1 cellular context compared by ENCODE assay signal in the genomic region with DNA sequence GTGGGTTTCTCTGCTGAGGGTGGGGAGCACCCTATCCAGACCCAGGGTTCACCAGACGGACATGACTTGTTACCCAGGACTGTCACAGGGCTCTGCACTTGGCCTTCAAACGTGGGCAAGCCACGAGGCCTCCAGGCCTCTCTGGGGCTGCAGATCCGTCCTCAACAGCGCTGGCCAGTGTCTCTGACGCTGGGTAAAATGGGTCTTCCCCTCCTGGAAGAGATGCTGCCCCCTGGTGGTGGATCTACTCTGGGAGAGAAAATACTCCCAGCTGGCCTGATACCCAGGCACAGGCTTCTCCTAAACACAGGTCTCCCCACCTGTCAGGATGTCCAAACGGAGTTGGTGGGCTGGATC.
TF ChIP-seq lines count a peak whose summit lies in the region.

No MANE protein-coding gene starts in this region.

TF ChIP-seq in WTC11, 78 proteins besides CTCF, POLR2A, EP300 and RAD21 (continued from another document):
- TF ChIP-seq USF1 (CRISPR knock-in tag; IDR thresholded peaks at IDR 0.05) (no peak), RORB (CRISPR knock-in tag; IDR thresholded peaks at IDR 0.05) (no peak), FOXP1 (CRISPR knock-in tag; IDR thresholded peaks at IDR 0.05; ENCODE audit: borderline replicate concordance) (no peak), ZNF232 (CRISPR knock-in tag; IDR thresholded peaks at IDR 0.05) (no peak), ZNF671 (CRISPR knock-in tag; IDR thresholded peaks at IDR 0.05) (no peak), SMAD3 (CRISPR knock-in tag; IDR thresholded peaks at IDR 0.05; ENCODE audit: borderline replicate concordance) (no peak), AR (CRISPR knock-in tag; IDR thresholded peaks at IDR 0.05) (no peak), ETV6 (CRISPR knock-in tag; IDR thresholded peaks at IDR 0.05) (no peak)
